In genomic region chr7:17123020-17123419, GRCh38 we compare ENCODE assay signal across 1 cellular context.
A peak's percentile ranks its signal among the peaks of the same experiment; 100 is the strongest.
TF ChIP-seq lines count a peak whose summit lies in the region.

No MANE protein-coding gene starts in this region.

TF ChIP-seq in IMR-90, 13 proteins besides CTCF, POLR2A, EP300 and RAD21:
- TF ChIP-seq NFE2L2 (IDR thresholded peaks at IDR 0.05; ENCODE audit: low read depth, low read length) (no peak), MAFK (IDR thresholded peaks at IDR 0.05; ENCODE audit: low read depth, low read length) (peak; percentile 62), CEBPB (IDR thresholded peaks at IDR 0.05; ENCODE audit: low read depth, low read length) (peak; percentile 98), FOS (IDR thresholded peaks at IDR 0.05; ENCODE audit: low read depth, low read length) (peak; percentile 54; the same call in 1 of the 2 replicates)
